ENCODE assay signal across 8 cellular contexts in the genomic region with DNA sequence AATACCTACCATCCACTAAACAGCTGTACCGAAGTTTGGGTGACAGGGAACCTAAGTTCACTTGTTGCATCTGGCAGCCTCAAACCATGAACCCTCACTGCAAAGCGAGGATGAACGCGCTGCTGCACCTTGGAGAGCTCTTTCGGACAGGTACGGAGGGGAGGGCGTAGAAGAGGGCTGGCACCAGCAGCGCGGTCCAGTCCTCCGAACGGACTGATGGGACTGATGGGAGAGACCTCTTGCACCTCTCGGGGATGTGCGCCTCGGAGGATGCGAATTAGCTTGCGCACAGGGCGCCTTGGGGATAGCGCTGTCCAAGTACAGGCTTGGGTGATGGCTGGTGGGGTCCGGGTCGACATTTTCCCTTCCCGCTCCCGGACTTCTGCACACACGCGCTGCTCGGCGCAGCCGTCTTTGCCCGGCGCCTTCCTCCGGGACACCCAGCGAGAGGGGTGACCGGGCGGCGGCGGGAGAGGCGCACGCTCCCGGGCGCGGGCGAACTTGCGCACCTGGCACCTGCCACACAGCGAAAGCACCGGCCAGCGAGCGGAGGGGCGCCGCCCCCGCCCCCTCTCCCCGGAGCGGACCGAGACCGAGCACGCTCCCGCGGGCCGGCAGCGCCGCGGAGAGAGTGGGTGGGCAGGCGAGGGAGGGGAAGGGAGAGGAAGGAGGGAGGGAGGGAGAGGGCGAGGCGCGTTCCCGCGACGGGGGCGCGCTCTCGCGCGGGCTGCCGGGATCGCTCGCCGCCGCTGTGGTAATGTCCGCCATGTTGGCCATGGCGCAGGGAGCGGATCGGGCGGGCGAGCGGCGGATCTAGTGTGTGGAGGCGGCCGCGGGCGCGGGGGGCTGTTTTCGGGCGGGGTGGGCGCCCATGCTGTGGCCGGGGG. TPM values are rescaled to one million over a fixed set of nuclear protein-coding genes. Genes with fewer than 3 reads are reported as not detected.
A peak's percentile ranks its signal among the peaks of the same experiment; 100 is the strongest.
DNase-seq lines count a peak whose midpoint lies in the region; TF ChIP-seq lines count a peak whose summit lies in the region.

A gene with protein sequence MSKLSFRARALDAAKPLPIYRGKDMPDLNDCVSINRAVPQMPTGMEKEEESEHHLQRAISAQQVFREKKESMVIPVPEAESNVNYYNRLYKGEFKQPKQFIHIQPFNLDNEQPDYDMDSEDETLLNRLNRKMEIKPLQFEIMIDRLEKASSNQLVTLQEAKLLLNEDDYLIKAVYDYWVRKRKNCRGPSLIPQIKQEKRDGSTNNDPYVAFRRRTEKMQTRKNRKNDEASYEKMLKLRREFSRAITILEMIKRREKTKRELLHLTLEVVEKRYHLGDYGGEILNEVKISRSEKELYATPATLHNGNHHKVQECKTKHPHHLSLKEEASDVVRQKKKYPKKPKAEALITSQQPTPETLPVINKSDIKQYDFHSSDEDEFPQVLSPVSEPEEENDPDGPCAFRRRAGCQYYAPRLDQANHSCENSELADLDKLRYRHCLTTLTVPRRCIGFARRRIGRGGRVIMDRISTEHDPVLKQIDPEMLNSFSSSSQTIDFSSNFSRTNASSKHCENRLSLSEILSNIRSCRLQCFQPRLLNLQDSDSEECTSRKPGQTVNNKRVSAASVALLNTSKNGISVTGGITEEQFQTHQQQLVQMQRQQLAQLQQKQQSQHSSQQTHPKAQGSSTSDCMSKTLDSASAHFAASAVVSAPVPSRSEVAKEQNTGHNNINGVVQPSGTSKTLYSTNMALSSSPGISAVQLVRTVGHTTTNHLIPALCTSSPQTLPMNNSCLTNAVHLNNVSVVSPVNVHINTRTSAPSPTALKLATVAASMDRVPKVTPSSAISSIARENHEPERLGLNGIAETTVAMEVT (plus strand): TSS at position 754 of the 887 bp plus-strand sequence. CDS start 267 bp downstream, outside the sequence.

- H3K18ac ChIP-seq in H9 (ENCODE audit: insufficient read length, low read depth, low read length) = peak within 1 kb of the TSS; percentile 100

- no peak within 1 kb of the TSS for H4K91ac ChIP-seq in H9 (ENCODE audit: insufficient read length, low read depth, low read length)

- H3K36me3 ChIP-seq in MM.1S (replicated peaks; ENCODE audit: insufficient read depth, low read length) (no peaks in the 10 kb centered on the region), SK-N-SH (replicated peaks in 1 of 2; ENCODE audit: control insufficient read depth in 1 of 2, insufficient read depth in 2 of 2, low read length in 1 of 2) (no peaks in the 10 kb centered on the region), suprapubic skin (no peaks in the 10 kb centered on the region)

- H3K4me2 ChIP-seq in H9 (ENCODE audit: insufficient read depth, insufficient read length, low read length) (peak within 1 kb of the TSS; percentile 100), MM.1S (ENCODE audit: low read depth, low read length) (peak within 1 kb of the TSS; percentile 69), SK-N-SH (peak within 1 kb of the TSS; percentile 97)

- H2AK5ac ChIP-seq in H9 (ENCODE audit: insufficient read length, low read length) = no peak within 1 kb of the TSS

- peak within 1 kb of the TSS; percentile 92 for H3K27ac ChIP-seq in H9 (ENCODE audit: insufficient read length, low read depth, low read length)
- H3K27ac ChIP-seq in MM.1S (ENCODE audit: low read length) = peak within 1 kb of the TSS; percentile 91
- peak within 1 kb of the TSS; percentile 90 to 99 for H3K27ac ChIP-seq in SK-N-SH (ENCODE audit: low read depth in 2 of 2, low read length in 1 of 2)
- H3K27ac ChIP-seq in suprapubic skin = peak within 1 kb of the TSS; percentile 100

- CTCF ChIA-PET in SK-N-SH (lab: Yijun Ruan, JAX) = interaction anchor here (1.3 kb wide), 2 partner anchors 346 to 373 kb away, joined by 4 to 7 read pairs; no protein-coding TSS in a partner anchor

- no peak within 1 kb of the TSS for H2BK120ac ChIP-seq in H9 (ENCODE audit: low read depth, low read length, poor library complexity, severe bottlenecking)

- no peak within 1 kb of the TSS for H2AFZ ChIP-seq in H9 (ENCODE audit: low read length)
- peak within 1 kb of the TSS; percentile 86 for H2AFZ ChIP-seq in MM.1S (ENCODE audit: low read length)
- H2AFZ ChIP-seq in SK-N-SH (ENCODE audit: low read depth) = peak within 1 kb of the TSS; percentile 96

- H3K9me3 ChIP-seq in H9 (ENCODE audit: control insufficient read depth, low read depth, low read length) = no peaks in the 10 kb centered on the region
- no peaks in the 10 kb centered on the region for H3K9me3 ChIP-seq in MM.1S (replicated peaks; ENCODE audit: insufficient read depth, low read length)
- H3K9me3 ChIP-seq in SK-N-SH = no peaks in the 10 kb centered on the region
- H3K9me3 ChIP-seq in suprapubic skin = no peaks in the 10 kb centered on the region

- no peak within 1 kb of the TSS for H2BK15ac ChIP-seq in H9 (ENCODE audit: low read depth, low read length)

- peak within 1 kb of the TSS; percentile 99 for H2BK5ac ChIP-seq in H9 (ENCODE audit: insufficient read length, low read length)

- H3F3A ChIP-seq in MM.1S (ENCODE audit: insufficient read depth, low read length) (peaks cover 23% of the 10 kb centered on the region), SK-N-SH (replicated peaks; ENCODE audit: insufficient read depth) (peaks cover 7% of the 10 kb centered on the region)

- peaks cover 0 to 2% of the 10 kb centered on the region in 2 experiments; a peak in 1 of 5 replicates for H3K9me3 Mint-ChIP-seq in H9

- no peak; a peak in 1 of 4 replicates for TF ChIP-seq EP300 in SK-N-SH (IDR thresholded peaks at IDR 0.05; ENCODE audit: borderline replicate concordance in 1 of 2, low read depth in 1 of 2, low read length in 1 of 2)
- no peak for TF ChIP-seq EP300 in suprapubic skin (IDR thresholded peaks at IDR 0.05)

- H3K14ac ChIP-seq in H9 (ENCODE audit: insufficient read depth, low read length) = peak within 1 kb of the TSS; percentile 100

- H3K27me3 Mint-ChIP-seq in H9 (ENCODE audit: low read depth) = peaks cover 16% of the 10 kb centered on the region

- TF ChIP-seq CTCF in H9 (conservative IDR thresholded peaks at IDR 0.05) (no peak), MM.1S (IDR thresholded peaks at IDR 0.05; ENCODE audit: low read length) (no peak), SK-N-SH (IDR thresholded peaks at IDR 0.05) (no peak), suprapubic skin (IDR thresholded peaks at IDR 0.05) (no peak)

- POLR2A ChIA-PET in SK-N-SH (lab: Yijun Ruan, JAX) = interaction anchor here (1.0 to 1.4 kb wide), 2 partner anchors 231 to 655 kb away, joined by 3 read pairs; no protein-coding TSS in a partner anchor

- no peak within 1 kb of the TSS for H4K8ac ChIP-seq in H9 (replicated peaks; ENCODE audit: insufficient read length, low read depth, low read length)

- peak within 1 kb of the TSS; percentile 71 for H3T11ph ChIP-seq in H9 (ENCODE audit: low read length)

- H3K4me1 Mint-ChIP-seq in H9 = peaks cover 27% of the 10 kb centered on the region in 2 experiments

- H4K5ac ChIP-seq in H9 (ENCODE audit: insufficient read length, low read depth, low read length) = peak within 1 kb of the TSS; percentile 100

- no peak; the same call in 1 of the 2 replicates for TF ChIP-seq RAD21 in SK-N-SH (IDR thresholded peaks at IDR 0.05; ENCODE audit: low read length)

- TF ChIP-seq POLR2A in suprapubic skin (IDR thresholded peaks at IDR 0.05) = no peak

- H3K27me3 ChIP-seq in H9 (ENCODE audit: insufficient read depth, low read length) (no peaks in the 10 kb centered on the region), MM.1S (replicated peaks; ENCODE audit: insufficient read depth, low read length) (no peaks in the 10 kb centered on the region), SK-N-SH (ENCODE audit: insufficient read depth) (no peaks in the 10 kb centered on the region), suprapubic skin (no peaks in the 10 kb centered on the region)

- H4K20me1 ChIP-seq in H9 (ENCODE audit: control insufficient read depth, insufficient read depth, insufficient read length) (no peaks in the 10 kb centered on the region), MM.1S (ENCODE audit: insufficient read depth, low read length) (peaks cover 8% of the 10 kb centered on the region), SK-N-SH (ENCODE audit: insufficient read depth) (peaks cover 40% of the 10 kb centered on the region)

- H3K9ac ChIP-seq in H9 (ENCODE audit: extremely low read depth, insufficient read length, low read length) (peak within 1 kb of the TSS; percentile 99), MM.1S (ENCODE audit: low read length) (peak within 1 kb of the TSS; percentile 87), SK-N-SH (peak within 1 kb of the TSS; percentile 90)

- no peaks in the 10 kb centered on the region for H3K79me1 ChIP-seq in H9 (ENCODE audit: insufficient read depth, low read depth, low read length, poor library complexity, severe bottlenecking)

- H3K9me2 ChIP-seq in MM.1S (replicated peaks; ENCODE audit: insufficient read depth, low read length) (no peaks in the 10 kb centered on the region), SK-N-SH (no peaks in the 10 kb centered on the region)

- no peak within 1 kb of the TSS for H2BK20ac ChIP-seq in H9 (ENCODE audit: low read depth, low read length, poor library complexity, severe bottlenecking)

- peak within 1 kb of the TSS; percentile 99 for H3K56ac ChIP-seq in H9 (ENCODE audit: insufficient read length, low read depth, low read length)

- H3K36me3 Mint-ChIP-seq in H9 (ENCODE audit: insufficient read depth in 1 of 3, low read depth in 3 of 3) = peaks cover 0 to 2% (median 0%) of the 10 kb centered on the region in 3 experiments; a peak in 1 of 7 replicates

- H3K23ac ChIP-seq in H9 (ENCODE audit: insufficient read length, low read depth, low read length) = peak within 1 kb of the TSS; percentile 41

- peak within 1 kb of the TSS; percentile 64 for H2BK12ac ChIP-seq in H9 (ENCODE audit: insufficient read length, low read depth, low read length)

- DNase-seq in GDM1 (lab: John Stamatoyannopoulos, UW) = peak; percentile 76
- DNase-seq in H9 = peak; percentile 89
- DNase-seq in MM.1S = peak; percentile 82
- peak; percentile 93 for DNase-seq in SK-N-SH
- DNase-seq in activated naive CD4-positive, alpha-beta T cell treated with anti-CD3 and anti-CD28 coated beads, Interleukin-2, amount 50 U/mL, for 16 hours = peak; percentile 88
- peak; percentile 83 for DNase-seq in globus pallidus (ENCODE audit: low spot score)
- peak; percentile 85 for DNase-seq in occipital lobe (lab: John Stamatoyannopoulos, UW)
- peak; percentile 88 to 89 for DNase-seq in suprapubic skin (ENCODE audit: low spot score in 2 of 2)

- peaks cover 24% of the 10 kb centered on the region for H3K79me2 ChIP-seq in H9 (ENCODE audit: insufficient read depth, low read length)
- peaks cover 40% of the 10 kb centered on the region for H3K79me2 ChIP-seq in MM.1S (ENCODE audit: low read length)
- peaks cover 40% of the 10 kb centered on the region for H3K79me2 ChIP-seq in SK-N-SH (ENCODE audit: insufficient read depth)

- peak within 1 kb of the TSS; percentile 96 for H3K4me3 ChIP-seq in MM.1S (ENCODE audit: low read length)
- peak within 1 kb of the TSS; percentile 93 to 97 for H3K4me3 ChIP-seq in SK-N-SH (ENCODE audit: low read depth in 2 of 2, low read length in 1 of 2)
- peak within 1 kb of the TSS; percentile 97 for H3K4me3 ChIP-seq in suprapubic skin

- no CpG with 5 or more reads among the region's 94 CpGs for WGBS in H9 (ENCODE audit: extremely low coverage, insufficient read length, low lambda C conversion rate)
- 1% methylated on average over 20 of the region's 94 CpGs for WGBS in SK-N-SH (ENCODE audit: low lambda C conversion rate)
- under 1% methylated on average over 48 of the region's 94 CpGs for WGBS in suprapubic skin

- no peak within 1 kb of the TSS; the same call in 1 of the 2 replicates for H3K4ac ChIP-seq in H9 (ENCODE audit: low read depth, low read length)

- peaks cover 12% of the 10 kb centered on the region for H3K23me2 ChIP-seq in H9 (ENCODE audit: insufficient read length, low read depth, low read length, poor library complexity, severe bottlenecking)

- H3K4me3 Mint-ChIP-seq in H9 = peak within 1 kb of the TSS; percentile 93

- H3K27ac Mint-ChIP-seq in H9 = peak within 1 kb of the TSS; percentile 99

- no peaks in the 10 kb centered on the region; the same call in 1 of the 2 replicates for H3K4me1 ChIP-seq in H9 (ENCODE audit: insufficient read depth, low read length)
- H3K4me1 ChIP-seq in MM.1S (ENCODE audit: low read length) = 0 out of 2 replicates have a peak, but pooled peaks cover 12% of the 10 kb centered on the region
- H3K4me1 ChIP-seq in SK-N-SH (ENCODE audit: control insufficient read depth in 1 of 2, insufficient read depth in 2 of 2, low read depth in 1 of 2, low read length in 1 of 2) = peaks cover 0 to 6% of the 10 kb centered on the region in 2 experiments; a peak in 2 of 4 replicates
- H3K4me1 ChIP-seq in suprapubic skin = peaks cover 28% of the 10 kb centered on the region

RNA-seq across cellular contexts. Expression of the gene that starts here (rescaled TPM):
- total RNA-seq in H9 (2021) (31.3 and 31.5 TPM in 2 replicates), occipital lobe (103 TPM), suprapubic skin (10 to 100 TPM; 22.9 to 30.3 (median 26.9) TPM)
- polyA plus RNA-seq in SK-N-SH (2012; rRNA removed) = 8.8 and 13.4 TPM in 2 replicates
- polyA plus RNA-seq in SK-N-SH (2012; cell fraction: cytosol; rRNA removed) = 12.3 and 12.7 TPM in 2 replicates
- 4.2 and 12.6 TPM in 2 replicates for polyA plus RNA-seq in SK-N-SH (2012; cell fraction: nucleus; rRNA removed)

Comparison
In these comparisons a context has a peak if more than half of its experiments do, and no peak if none do; other contexts are left out.
1. Peak in every context shown above with its lines: DNase-seq, H3K4me3 ChIP-seq and H3K27ac ChIP-seq.